Comparison of ENCODE assay signal across 14 cellular contexts in the genomic region with DNA sequence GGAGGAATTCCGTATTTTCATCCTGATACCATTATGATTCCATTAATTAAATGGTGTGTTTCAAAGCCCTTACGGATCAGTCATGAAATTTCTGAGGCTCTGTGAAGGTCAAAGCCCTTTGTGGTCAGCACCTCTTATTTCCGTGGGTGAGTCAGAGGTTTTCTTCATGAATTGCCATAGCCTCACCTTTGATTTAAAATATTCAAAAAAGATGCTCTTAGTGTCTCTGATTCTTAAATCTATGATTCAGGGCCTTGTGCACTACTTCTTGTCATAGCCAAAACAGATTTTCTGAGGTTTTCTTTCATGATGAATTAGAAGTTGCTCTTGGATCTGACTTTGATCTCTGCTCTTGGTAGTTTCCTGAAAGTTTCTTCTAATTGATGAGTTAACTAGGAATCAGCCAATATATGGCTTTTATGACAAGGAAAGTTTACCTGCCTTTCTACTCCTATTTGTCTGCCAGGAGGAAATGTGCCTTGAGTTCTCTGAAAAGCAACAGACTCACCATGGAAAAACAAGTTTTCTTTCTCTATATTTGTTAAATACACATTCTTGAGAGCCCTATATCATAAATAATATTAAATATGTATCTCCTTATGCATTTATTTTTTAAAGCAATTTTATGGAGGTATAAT.
A peak's percentile ranks its signal among the peaks of the same experiment; 100 is the strongest.
DNase-seq lines count a peak whose midpoint lies in the region; ATAC-seq and TF ChIP-seq lines count a peak whose summit lies in the region.
"Had no signal": no experiment of that assay in that cellular context is flagged by ENCODE, and none has a peak within 500 bp of the region (broad histone marks: within the 10 kb centered on the region; RNA-seq: fewer than 3 reads in every experiment).

No MANE protein-coding gene starts in this region.

- 90% methylated on average over 3 of the region's 3 CpGs for WGBS in right cardiac atrium

- no peak for TF ChIP-seq CTCF in tibial artery (IDR thresholded peaks at IDR 0.05)

- ATAC-seq in HG03457 (IDR thresholded peaks at IDR 0.05; ENCODE audit: unreplicated experiment) (no peak), right cardiac atrium (no peak)
- ATAC-seq in stimulated activated naive B cell treated with anti-CD40 and anti-IgM and Interleukin-4, amounts not matched to agents 10 μg/mL and 1 μg/mL and 100 μg/mL, for 72 hours (replicated peaks) = no peak

- H3K36me3 Mint-ChIP-seq in stimulated activated naive B cell treated with anti-CD40 and anti-IgM and Interleukin-4, amounts not matched to agents 10 μg/mL and 1 μg/mL and 100 μg/mL, for 72 hours = peaks cover 0 to 3% of the 10 kb centered on the region in 2 donors
- H3K36me3 Mint-ChIP-seq: brain had no signal

- H3K27me3 Mint-ChIP-seq in stimulated activated naive B cell treated with anti-CD40 and anti-IgM and Interleukin-4, amounts not matched to agents 10 μg/mL and 1 μg/mL and 100 μg/mL, for 72 hours = no peaks in the 10 kb centered on the region

- H3K9me3 ChIP-seq in right cardiac atrium (ENCODE audit: control insufficient read depth, low read length) (no peaks in the 10 kb centered on the region), tibial artery (peaks cover 0 to 7% (median 5%) of the 10 kb centered on the region in 3 donors)

- no peaks in the 10 kb centered on the region for H3K4me1 Mint-ChIP-seq in stimulated activated naive B cell treated with anti-CD40 and anti-IgM and Interleukin-4, amounts not matched to agents 10 μg/mL and 1 μg/mL and 100 μg/mL, for 72 hours

- intact Hi-C loops in right cardiac atrium (cut with DNase I) (no loop called here), tibial artery (cut with DNase I; ENCODE audit: low total_unique reads) (no loop called here)

- peak; percentile 27 for DNase-seq in AG08395 (ENCODE audit: low spot score)
- DNase-seq in HT-29 (ENCODE audit: low spot score) = peak; percentile 23
- peak; percentile 57 for DNase-seq in amniotic epithelial cell (ENCODE audit: low read depth)
- DNase-seq in glomerular visceral epithelial cell (ENCODE audit: extremely low spot score) = peak; percentile 65
- no peak for DNase-seq in stimulated activated naive B cell treated with anti-CD40 and anti-IgM and Interleukin-4, amounts not matched to agents 10 μg/mL and 1 μg/mL and 100 μg/mL, for 72 hours
- no peak for DNase-seq in right cardiac atrium
- no peak for DNase-seq in tibial artery
- DNase-seq: C1 segment of cervical spinal cord; MM.1S; stimulated activated CD4-positive, alpha-beta T cell treated with anti-CD3 and anti-CD28 coated beads, Interleukin-4, amount 100 ng/mL, for 4 hours; T-helper 1 cell had no signal

- no peak overlapping the region for H3K27ac Mint-ChIP-seq in stimulated activated naive B cell treated with anti-CD40 and anti-IgM and Interleukin-4, amounts not matched to agents 10 μg/mL and 1 μg/mL and 100 μg/mL, for 72 hours
- H3K27ac Mint-ChIP-seq: brain; stimulated activated naive CD8-positive, alpha-beta T cell treated with anti-CD3 and anti-CD28 coated beads, Interleukin-15, Interleukin-2, amounts not matched to agents 100 ng/mL and 50 ng/mL, for 24 hours had no signal

- H3K36me3 ChIP-seq in tibial artery = no peaks in the 10 kb centered on the region

- H3K4me3 Mint-ChIP-seq in stimulated activated naive B cell treated with anti-CD40 and anti-IgM and Interleukin-4, amounts not matched to agents 10 μg/mL and 1 μg/mL and 100 μg/mL, for 72 hours = no peak overlapping the region
- H3K4me3 Mint-ChIP-seq: brain; stimulated activated naive CD8-positive, alpha-beta T cell treated with anti-CD3 and anti-CD28 coated beads, Interleukin-15, Interleukin-2, amounts not matched to agents 100 ng/mL and 50 ng/mL, for 24 hours had no signal

- no peaks in the 10 kb centered on the region for H3K27me3 ChIP-seq in right cardiac atrium (ENCODE audit: control insufficient read depth, insufficient read depth)
- H3K27me3 ChIP-seq in tibial artery = no peaks in the 10 kb centered on the region

- peaks cover 7 to 8% of the 10 kb centered on the region in 2 donors for H3K9me3 Mint-ChIP-seq in stimulated activated naive B cell treated with anti-CD40 and anti-IgM and Interleukin-4, amounts not matched to agents 10 μg/mL and 1 μg/mL and 100 μg/mL, for 72 hours

- no peaks in the 10 kb centered on the region for H3K4me1 ChIP-seq in right cardiac atrium (ENCODE audit: control insufficient read depth, insufficient read depth, low read length)
- no peaks in the 10 kb centered on the region for H3K4me1 ChIP-seq in tibial artery

- H3K4me3 ChIP-seq in right cardiac atrium (ENCODE audit: low read length) (no peak overlapping the region), tibial artery (no peak overlapping the region)

- H3K27ac ChIP-seq in right cardiac atrium (ENCODE audit: low read length) (no peak overlapping the region), tibial artery (no peak overlapping the region)

Comparison
In these comparisons a context has a peak if more than half of its experiments do, and no peak if none do; other contexts are left out.
1. DNase-seq: peak in AG08395 (single experiment), HT-29 (single experiment), amniotic epithelial cell (single experiment) and glomerular visceral epithelial cell (single experiment); none in stimulated activated naive B cell treated with anti-CD40 and anti-IgM and Interleukin-4, amounts not matched to agents 10 μg/mL and 1 μg/mL and 100 μg/mL, for 72 hours (single experiment), right cardiac atrium (0 of 3) and tibial artery (0 of 2).